ENCODE assay signal across 9 cellular contexts in the genomic region with DNA sequence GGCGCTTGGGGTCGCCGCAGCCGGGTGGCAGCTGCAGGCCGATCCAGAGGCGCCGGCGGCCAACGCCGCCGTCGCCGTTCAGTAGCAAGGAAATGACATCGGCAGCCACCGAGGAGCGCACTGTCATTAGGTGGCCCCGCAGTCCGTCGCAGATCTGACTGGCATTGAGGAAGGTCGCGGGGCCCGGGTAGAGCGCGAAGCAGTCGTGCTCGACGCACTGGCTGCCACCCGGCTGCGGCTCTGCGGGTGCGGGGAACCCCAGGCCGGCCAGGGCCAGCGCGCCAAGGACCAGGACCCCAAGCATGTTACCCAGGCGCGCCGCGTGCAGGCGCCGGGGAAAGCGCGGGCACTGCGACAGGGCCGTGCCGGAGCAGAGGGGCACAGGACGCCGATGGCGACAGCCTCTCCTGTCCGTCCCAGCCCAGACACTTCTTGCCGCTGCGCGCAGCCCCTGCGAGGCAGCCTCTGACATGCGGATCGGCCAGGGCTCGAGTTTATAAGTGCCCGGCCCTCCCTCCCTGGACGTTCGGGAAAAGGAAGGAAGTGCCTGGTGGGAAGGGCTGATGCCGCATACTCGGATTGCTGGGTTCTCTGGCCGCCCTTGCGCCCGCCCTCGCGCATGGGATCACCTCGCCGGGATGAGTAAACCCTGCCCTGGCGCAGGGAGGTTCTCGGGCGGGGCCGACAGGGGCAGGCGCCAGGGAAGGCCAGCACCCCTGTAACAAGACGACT. TPM values are rescaled to one million over a fixed set of nuclear protein-coding genes. Genes with fewer than 3 reads are reported as not detected.
DNase-seq lines count a peak whose midpoint lies in the region; ATAC-seq, FAIRE-seq and TF ChIP-seq lines count a peak whose summit lies in the region.
"Had no signal": no experiment of that assay in that cellular context is flagged by ENCODE, and none has a peak within 500 bp of the region (broad histone marks: within the 10 kb centered on the region; RNA-seq: fewer than 3 reads in every experiment).

A gene with protein sequence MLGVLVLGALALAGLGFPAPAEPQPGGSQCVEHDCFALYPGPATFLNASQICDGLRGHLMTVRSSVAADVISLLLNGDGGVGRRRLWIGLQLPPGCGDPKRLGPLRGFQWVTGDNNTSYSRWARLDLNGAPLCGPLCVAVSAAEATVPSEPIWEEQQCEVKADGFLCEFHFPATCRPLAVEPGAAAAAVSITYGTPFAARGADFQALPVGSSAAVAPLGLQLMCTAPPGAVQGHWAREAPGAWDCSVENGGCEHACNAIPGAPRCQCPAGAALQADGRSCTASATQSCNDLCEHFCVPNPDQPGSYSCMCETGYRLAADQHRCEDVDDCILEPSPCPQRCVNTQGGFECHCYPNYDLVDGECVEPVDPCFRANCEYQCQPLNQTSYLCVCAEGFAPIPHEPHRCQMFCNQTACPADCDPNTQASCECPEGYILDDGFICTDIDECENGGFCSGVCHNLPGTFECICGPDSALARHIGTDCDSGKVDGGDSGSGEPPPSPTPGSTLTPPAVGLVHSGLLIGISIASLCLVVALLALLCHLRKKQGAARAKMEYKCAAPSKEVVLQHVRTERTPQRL (minus strand): TSS at position 472 of the 732 bp plus-strand sequence. CDS start 168 bp downstream, at position 304.

- H3K27me3 ChIP-seq in Peyer's patch (peaks cover 0 to 12% of the 10 kb centered on the region in 2 donors), uterus (peaks cover 0 to 14% of the 10 kb centered on the region in 2 donors)

- H3K4me3 ChIP-seq in Peyer's patch (peak within 1 kb of the TSS; percentile 24 to 56 (median 44)), uterus (peak within 1 kb of the TSS; percentile 13 to 34)

- no peak for FAIRE-seq in H54 (lab: Jason Lieb, UNC)
- FAIRE-seq: K562 had no signal

- intact Hi-C loops in uterus (cut with DNase I; ENCODE audit: low total_unique reads), result no loop called here

- H3K27ac ChIP-seq in Peyer's patch, result peak within 1 kb of the TSS; percentile 43 to 82 (median 69)
- H3K27ac ChIP-seq in uterus, result peak within 1 kb of the TSS; percentile 69 to 73

- ATAC-seq in HG02973 (IDR thresholded peaks at IDR 0.05; ENCODE audit: unreplicated experiment) (no peak), HG02798 (IDR thresholded peaks at IDR 0.05; ENCODE audit: poor library complexity, unreplicated experiment) (no peak), GM21737 (IDR thresholded peaks at IDR 0.05; ENCODE audit: unreplicated experiment) (no peak)
- ATAC-seq: K562 had no signal

- peaks cover 0 to 36% (median 0%) of the 10 kb centered on the region in 4 donors for H3K4me1 ChIP-seq in Peyer's patch
- H3K4me1 ChIP-seq in uterus, result peaks cover 0 to 15% of the 10 kb centered on the region in 2 donors

- TF ChIP-seq POLR2A in H54 (IDR thresholded peaks at IDR 0.05; ENCODE audit: low read depth, low read length) (peak; percentile 34; the same call in 1 of the 2 replicates), Peyer's patch (IDR thresholded peaks at IDR 0.05) (peak; percentile 19 to 61), erythroblast (IDR thresholded peaks at IDR 0.05; ENCODE audit: low read length) (no peak), uterus (IDR thresholded peaks at IDR 0.05) (peak; percentile 56 to 69)

- no peak for DNase-seq in H54 (ENCODE audit: insufficient read length, low spot score)
- peak in 2 of 3 donors; percentile 67 to 76 for DNase-seq in Peyer's patch
- peak; percentile 68 to 81 for DNase-seq in erythroblast (lab: John Stamatoyannopoulos, UW)
- DNase-seq in mucosa of gallbladder (ENCODE audit: low spot score), result peak; percentile 53
- peak; percentile 51 to 76 for DNase-seq in uterus

- H3K9me3 ChIP-seq in Peyer's patch (no peaks in the 10 kb centered on the region), uterus (no peaks in the 10 kb centered on the region)

- no peak for TF ChIP-seq CTCF in Peyer's patch (IDR thresholded peaks at IDR 0.05)
- no peak for TF ChIP-seq CTCF in uterus (IDR thresholded peaks at IDR 0.05)

- H3K36me3 ChIP-seq in Peyer's patch, result no peaks in the 10 kb centered on the region
- no peaks in the 10 kb centered on the region for H3K36me3 ChIP-seq in uterus

RNA-seq across cellular contexts. Expression of the gene that starts here (rescaled TPM):
- total RNA-seq in Peyer's patch (10 to 100 TPM in 3 of 4 donors, 1 to 10 TPM in 1; 7.9 to 31.4 (median 12.9) TPM), mucosa of gallbladder (11.6 TPM), uterus (10 to 100 TPM in 3 of 4 donors, 1 to 10 TPM in 1; 8.6 to 42.6 (median 28.4) TPM)
